Comparison of ENCODE assay signal across 8 cellular contexts in genomic region chr2:144452169-144453038, GRCh38.
DNase-seq lines count a peak whose midpoint lies in the region; ATAC-seq and TF ChIP-seq lines count a peak whose summit lies in the region.

No MANE protein-coding gene starts in this region.

- H3K27ac ChIP-seq in C4-2B (no peak overlapping the region), osteoblast (ENCODE audit: low read depth, low read length) (peak overlapping the region; percentile 96)

- H3K4me3 ChIP-seq in epithelial cell of proximal tubule (ENCODE audit: low read depth, low read length) (peak overlapping the region; percentile 44), osteoblast (ENCODE audit: insufficient read depth, low read length) (peak overlapping the region; percentile 2)

- H3K79me2 ChIP-seq in osteoblast (ENCODE audit: insufficient read depth, low read length), result peaks cover 98% of the 10 kb centered on the region

- peak; percentile 21 for DNase-seq in NCI-H748 treated with DMSO at 0.1 percent for 48 hours (lab: John Stamatoyannopoulos, UW)
- no peak for DNase-seq in epithelial cell of proximal tubule (ENCODE audit: low read depth)
- no peak for DNase-seq in osteoblast (ENCODE audit: insufficient read length, low spot score, missing footprints)
- no peak for DNase-seq in GOT3 (lab: John Stamatoyannopoulos, UW)
- DNase-seq in NCI-H2196 (lab: John Stamatoyannopoulos, UW; ENCODE audit: unreplicated experiment), result no peak

- no peaks in the 10 kb centered on the region for H4K20me1 ChIP-seq in osteoblast (ENCODE audit: insufficient read depth, low read length)

- TF ChIP-seq CTCF in C4-2B (conservative IDR thresholded peaks at IDR 0.05) (peak; percentile 15; the same call in 1 of the 2 replicates), epithelial cell of proximal tubule (conservative IDR thresholded peaks at IDR 0.05; ENCODE audit: low read depth, low read length) (peak; percentile 36), osteoblast (IDR thresholded peaks at IDR 0.05; ENCODE audit: extremely low read depth, low read depth, low read length) (peak; percentile 29)

- peaks cover 48% of the 10 kb centered on the region for H3K4me1 ChIP-seq in osteoblast (ENCODE audit: insufficient read depth, low read length)

- ATAC-seq in GM18907 (IDR thresholded peaks at IDR 0.05; ENCODE audit: unreplicated experiment), result no peak
- no peak for ATAC-seq in HG03159 (IDR thresholded peaks at IDR 0.05; ENCODE audit: unreplicated experiment)

- H3K27me3 ChIP-seq in osteoblast (ENCODE audit: insufficient read depth, low read length), result no peaks in the 10 kb centered on the region

- no peaks in the 10 kb centered on the region for H3K36me3 ChIP-seq in osteoblast (ENCODE audit: insufficient read depth, low read length)

- H2AFZ ChIP-seq in osteoblast (ENCODE audit: low read length), result no peak overlapping the region

- H3K4me2 ChIP-seq in osteoblast (ENCODE audit: insufficient read depth, low read length), result peak overlapping the region; percentile 47

- no peaks in the 10 kb centered on the region for H3K9me3 ChIP-seq in osteoblast (ENCODE audit: low read depth, low read length)
